In the genomic region with DNA sequence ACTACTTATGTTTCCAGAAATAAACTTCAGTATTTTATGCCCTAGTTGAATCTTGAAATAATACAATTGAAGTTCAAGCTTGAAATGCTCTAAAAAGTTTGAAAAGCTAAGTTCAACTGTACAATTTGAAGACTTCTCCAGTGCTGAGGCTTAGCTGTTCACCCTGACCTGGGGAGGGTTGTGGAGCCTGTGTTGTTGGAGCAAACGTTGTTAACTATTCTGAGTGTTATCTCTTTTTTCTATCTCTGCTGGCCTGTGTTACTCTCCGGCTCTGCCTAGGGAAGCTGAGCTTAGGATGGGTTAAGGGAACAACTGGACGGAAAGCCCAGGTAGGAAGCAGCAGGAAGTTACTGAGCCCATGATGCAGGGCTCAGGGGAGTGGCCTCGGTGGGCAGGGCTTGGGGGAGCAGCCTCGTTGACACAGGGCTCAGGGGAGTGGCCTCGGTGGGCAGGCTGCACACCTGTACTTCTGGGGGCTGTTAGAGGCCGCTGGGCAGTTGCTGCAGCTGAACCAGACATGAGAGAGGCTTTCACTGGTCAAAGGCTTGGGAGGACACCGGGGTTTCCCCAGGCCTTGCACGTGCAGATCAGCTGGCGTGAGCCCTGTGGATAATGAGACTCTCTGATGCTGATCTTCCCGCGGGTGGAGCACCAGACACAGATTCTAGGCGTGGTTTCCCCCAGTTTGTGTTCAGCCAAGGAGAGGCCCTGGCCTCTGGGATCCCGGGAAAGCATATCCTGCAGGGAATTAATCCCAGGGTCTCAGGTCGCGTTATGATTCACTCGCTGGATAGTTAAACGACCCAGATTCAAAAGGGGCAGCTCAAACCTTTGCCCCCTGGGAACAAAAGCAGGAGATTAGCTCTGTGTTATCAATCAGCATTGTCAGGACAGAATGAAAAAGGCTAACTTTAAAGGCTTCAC, we compare ENCODE assay signal across 13 cellular contexts. TPM values are rescaled to one million over a fixed set of nuclear protein-coding genes. Genes with fewer than 3 reads are reported as not detected.
A peak's percentile ranks its signal among the peaks of the same experiment; 100 is the strongest.
DNase-seq lines count a peak whose midpoint lies in the region; ATAC-seq and TF ChIP-seq lines count a peak whose summit lies in the region.
"Had no signal": no experiment of that assay in that cellular context is flagged by ENCODE, and none has a peak within 500 bp of the region (broad histone marks: within the 10 kb centered on the region; RNA-seq: fewer than 3 reads in every experiment).

No MANE protein-coding gene starts in this region.

- ATAC-seq in HG03469 (IDR thresholded peaks at IDR 0.05; ENCODE audit: unreplicated experiment) (no peak), GM21576 (IDR thresholded peaks at IDR 0.05; ENCODE audit: unreplicated experiment) (no peak)
- ATAC-seq: naive thymus-derived CD4-positive, alpha-beta T cell had no signal

- 47% methylated on average over 18 of the region's 18 CpGs for WGBS in esophagus muscularis mucosa

- peaks cover 0 to under 1% (median 0%) of the 10 kb centered on the region in 4 donors for H3K9me3 ChIP-seq in esophagus muscularis mucosa

- no peaks in the 10 kb centered on the region for H3K4me1 ChIP-seq in esophagus muscularis mucosa

- no peak overlapping the region for H3K4me3 ChIP-seq in esophagus muscularis mucosa
- H3K4me3 ChIP-seq: SK-N-MC, skin epidermis had no signal

- H3K27ac ChIP-seq in esophagus muscularis mucosa (replicated peaks in 1 of 4) = no peak overlapping the region
- H3K27ac ChIP-seq: 22Rv1, SK-N-MC, skin epidermis had no signal

- DNase-seq in NCI-H1417 (lab: John Stamatoyannopoulos, UW) (peak in 2 of 3 experiments; percentile 48 to 58), NCI-H1417 treated with DMSO at 0.1 percent for 48 hours (lab: John Stamatoyannopoulos, UW) (no peak), NCI-H774 (lab: John Stamatoyannopoulos, UW) (peak; percentile 80), esophagus muscularis mucosa (ENCODE audit: extremely low spot score) (peak; percentile 87), posterior vena cava (ENCODE audit: low spot score) (peak; percentile 74)
- no peak for DNase-seq in activated naive CD4-positive, alpha-beta T cell treated with anti-CD3 and anti-CD28 coated beads, Interleukin-2, amount 50 U/mL, for 16 hours
- DNase-seq: DMS79; naive thymus-derived CD4-positive, alpha-beta T cell had no signal

- TF ChIP-seq EP300 in esophagus muscularis mucosa (IDR thresholded peaks at IDR 0.05) = no peak

- peaks cover 0 to 15% (median 0%) of the 10 kb centered on the region in 4 donors for H3K27me3 ChIP-seq in esophagus muscularis mucosa

- no peaks in the 10 kb centered on the region for H3K36me3 ChIP-seq in esophagus muscularis mucosa

- TF ChIP-seq CTCF in esophagus muscularis mucosa (IDR thresholded peaks at IDR 0.05) = no peak

- intact Hi-C loops in esophagus muscularis mucosa (cut with DNase I) (no loop called here), posterior vena cava (cut with DNase I) (no loop called here)

- TF ChIP-seq POLR2A in esophagus muscularis mucosa (IDR thresholded peaks at IDR 0.05; ENCODE audit: low read depth) = no peak

RNA-seq across cellular contexts. Expression of gene ERMARD, which starts 58.9 kb away (rescaled TPM):
- total RNA-seq in esophagus muscularis mucosa (10 to 100 TPM in 3 of 4 donors, 1 to 10 TPM in 1; 9.6 to 13.3 (median 12.4) TPM), posterior vena cava (10 to 100 TPM; 19.6 to 22.1 TPM)

RNA-seq across cellular contexts. Expression of gene DYNLT2, which starts 59.0 kb away (rescaled TPM):
- total RNA-seq in esophagus muscularis mucosa (1 to 10 TPM in 3 of 4 donors, under 1 TPM in 1; 0.57 to 3.3 (median 1.5) TPM), posterior vena cava (1 to 10 TPM; 1.1 TPM)

Comparison
In these comparisons a context has a peak if more than half of its experiments do, and no peak if none do; other contexts are left out.
1. DNase-seq: peak in NCI-H1417 (2 of 3), NCI-H774 (single experiment), esophagus muscularis mucosa (single experiment) and posterior vena cava (single experiment); none in NCI-H1417 treated with DMSO at 0.1 percent for 48 hours (single experiment) and activated naive CD4-positive, alpha-beta T cell treated with anti-CD3 and anti-CD28 coated beads, Interleukin-2, amount 50 U/mL, for 16 hours (single experiment).